9 cellular contexts compared by ENCODE assay signal in genomic region chr19:48629599-48630288, GRCh38. TPM values are rescaled to one million over a fixed set of nuclear protein-coding genes. Genes with fewer than 3 reads are reported as not detected.
DNase-seq lines count a peak whose midpoint lies in the region; FAIRE-seq and TF ChIP-seq lines count a peak whose summit lies in the region.
"Had no signal": no experiment of that assay in that cellular context is flagged by ENCODE, and none has a peak within 500 bp of the region (broad histone marks: within the 10 kb centered on the region; RNA-seq: fewer than 3 reads in every experiment).

No MANE protein-coding gene starts in this region.

- peaks cover 8% of the 10 kb centered on the region for H3K79me2 ChIP-seq in astrocyte (ENCODE audit: insufficient read depth, low read length)

- H4K20me1 ChIP-seq in astrocyte (ENCODE audit: insufficient read depth, low read length) = peaks cover 4% of the 10 kb centered on the region

- peak overlapping the region; percentile 11 for H3K4me3 ChIP-seq in astrocyte (ENCODE audit: insufficient read depth, low read depth, low read length)
- no peak overlapping the region for H3K4me3 ChIP-seq in CD4-positive, alpha-beta memory T cell (ENCODE audit: low read length in 2 of 2)

- H3K4me3 Mint-ChIP-seq in astrocyte (ENCODE audit: unreplicated experiment) = peak overlapping the region; percentile 34
- H3K4me3 Mint-ChIP-seq in CD4-positive, alpha-beta memory T cell = no peak overlapping the region

- CTCF ChIA-PET in CD4-positive, alpha-beta memory T cell (lab: Charles Lee; ENCODE audit: partially characterized antibody) = no interaction called here

- DNase-seq in DMS 273 (lab: John Stamatoyannopoulos, UW; ENCODE audit: unreplicated experiment) (peak; percentile 58), DMS 273 treated with DMSO at 0.1 percent for 48 hours (lab: John Stamatoyannopoulos, UW) (no peak), astrocyte (ENCODE audit: low read depth) (peak; percentile 64), iPS-NIHi7 (ENCODE audit: extremely low spot score) (peak; percentile 86), superior temporal gyrus (ENCODE audit: extremely low spot score) (peak; percentile 33), MV-4-11 (lab: John Stamatoyannopoulos, UW) (no peak)
- DNase-seq in CD4-positive, alpha-beta memory T cell = no peak
- no peak for DNase-seq in stimulated activated naive CD4-positive, alpha-beta T cell treated with Interleukin-2 at 50 U/mL for 16 hours (lab: John Stamatoyannopoulos, UW)
- DNase-seq: 8988T had no signal

- H3K36me3 Mint-ChIP-seq in astrocyte (ENCODE audit: low read depth, unreplicated experiment) = peaks cover 5% of the 10 kb centered on the region
- H3K36me3 Mint-ChIP-seq in CD4-positive, alpha-beta memory T cell = peaks cover 14 to 42% of the 10 kb centered on the region in 2 donors

- no peaks in the 10 kb centered on the region for H3K27me3 ChIP-seq in astrocyte (ENCODE audit: insufficient read depth, low read length)
- no peaks in the 10 kb centered on the region for H3K27me3 ChIP-seq in CD4-positive, alpha-beta memory T cell (ENCODE audit: insufficient read depth, low read length)

- no peaks in the 10 kb centered on the region for H3K9me3 Mint-ChIP-seq in astrocyte (ENCODE audit: unreplicated experiment)
- no peaks in the 10 kb centered on the region for H3K9me3 Mint-ChIP-seq in CD4-positive, alpha-beta memory T cell

- H3K9ac ChIP-seq in astrocyte (ENCODE audit: low read length) = peak overlapping the region; percentile 40

- POLR2A ChIA-PET in CD4-positive, alpha-beta memory T cell (lab: Charles Lee; ENCODE audit: partially characterized antibody) = interaction anchor here (1.1 to 6.4 kb wide), 5 partner anchors 7 to 15 kb away, joined by 4 to 76 read pairs (median 29); partner anchors contain the start of genes CA11, DBP, FAM83E and RPL18

- no peak for TF ChIP-seq CTCF in astrocyte (IDR thresholded peaks at IDR 0.05; ENCODE audit: insufficient read depth, low read depth, low read length)

- H3K4me1 Mint-ChIP-seq in astrocyte (ENCODE audit: low read depth, unreplicated experiment) = no peaks in the 10 kb centered on the region
- peaks cover 8 to 44% (median 21%) of the 10 kb centered on the region in 4 donors for H3K4me1 Mint-ChIP-seq in CD4-positive, alpha-beta memory T cell

- H3K4me1 ChIP-seq in astrocyte (ENCODE audit: insufficient read depth, low read length) = peaks cover 22% of the 10 kb centered on the region
- H3K4me1 ChIP-seq in CD4-positive, alpha-beta memory T cell (ENCODE audit: insufficient read depth, low read length) = peaks cover 23% of the 10 kb centered on the region

- H3K27ac Mint-ChIP-seq in astrocyte (ENCODE audit: unreplicated experiment) = no peak overlapping the region
- H3K27ac Mint-ChIP-seq in CD4-positive, alpha-beta memory T cell = peak overlapping the region in 1 of 7 donors; percentile 59

- H3K27ac ChIP-seq in astrocyte (ENCODE audit: low read depth, low read length) = no peak overlapping the region
- H3K27ac ChIP-seq in CD4-positive, alpha-beta memory T cell (ENCODE audit: low read depth, low read length) = no peak overlapping the region

- peak overlapping the region; percentile 74 for H3K4me2 ChIP-seq in astrocyte (ENCODE audit: low read length)

- intact Hi-C loops in CD4-positive, alpha-beta memory T cell (cut with micrococcal nuclease) = no loop called here

- peak overlapping the region; percentile 40 for H2AFZ ChIP-seq in astrocyte (ENCODE audit: low read depth, low read length)

- FAIRE-seq in astrocyte (lab: Jason Lieb, UNC) = no peak

- H3K27me3 Mint-ChIP-seq in astrocyte (ENCODE audit: low read depth, unreplicated experiment) = no peaks in the 10 kb centered on the region
- no peaks in the 10 kb centered on the region for H3K27me3 Mint-ChIP-seq in CD4-positive, alpha-beta memory T cell

- H3K36me3 ChIP-seq in astrocyte (ENCODE audit: insufficient read depth, low read length) = no peaks in the 10 kb centered on the region
- H3K36me3 ChIP-seq in CD4-positive, alpha-beta memory T cell (ENCODE audit: insufficient read depth, low read length) = peaks cover 35% of the 10 kb centered on the region

- H3K9me3 ChIP-seq in astrocyte (ENCODE audit: insufficient read depth, low read depth, low read length) = no peaks in the 10 kb centered on the region
- no peaks in the 10 kb centered on the region for H3K9me3 ChIP-seq in CD4-positive, alpha-beta memory T cell (ENCODE audit: control insufficient read depth in 1 of 2, low read length in 2 of 2)

RNA-seq across cellular contexts. Expression of gene DBP, which starts 7.4 kb away (rescaled TPM):
- 1.2 and 1.5 TPM in 2 replicates for total RNA-seq in astrocyte
- total RNA-seq in CD4-positive, alpha-beta memory T cell = 10 to 100 TPM; 62.6 to 69.5 TPM
- polyA plus RNA-seq in CD4-positive, alpha-beta memory T cell = 100 to 1,000 TPM in 1 of 2 donors, 10 to 100 TPM in 1; 37.4 to 113 TPM

RNA-seq across cellular contexts. Expression of gene SPHK2, which starts 10.4 kb away (rescaled TPM):
- total RNA-seq in astrocyte = 25.4 and 29.4 TPM in 2 replicates
- 10 to 100 TPM; 25.0 to 29.1 TPM for total RNA-seq in CD4-positive, alpha-beta memory T cell
- polyA plus RNA-seq in CD4-positive, alpha-beta memory T cell = 1 to 10 TPM; 6.0 to 8.4 TPM

RNA-seq across cellular contexts. Expression of gene RPL18, which starts 10.8 kb away (rescaled TPM):
- 1,046 and 1,102 TPM in 2 replicates for total RNA-seq in astrocyte
- total RNA-seq in CD4-positive, alpha-beta memory T cell = 1,000 to 10,000 TPM; 2,357 to 2,448 TPM
- 1,000 to 10,000 TPM; 2,084 to 2,180 TPM for polyA plus RNA-seq in CD4-positive, alpha-beta memory T cell

RNA-seq across cellular contexts. Expression of gene FAM83E, which starts 14.9 kb away (rescaled TPM):
- total RNA-seq in astrocyte = 1.3 and 1.7 TPM in 2 replicates
- total RNA-seq in CD4-positive, alpha-beta memory T cell = 1 to 10 TPM; 4.3 to 5.3 TPM
- polyA plus RNA-seq in CD4-positive, alpha-beta memory T cell = not detected

RNA-seq across cellular contexts. Expression of gene CA11, which starts 16.2 kb away (rescaled TPM):
- 9.5 and 9.8 TPM in 2 replicates for total RNA-seq in astrocyte
- total RNA-seq in CD4-positive, alpha-beta memory T cell = 10 to 100 TPM; 13.7 to 15.4 TPM
- 1 to 10 TPM; 5.0 to 9.4 TPM for polyA plus RNA-seq in CD4-positive, alpha-beta memory T cell

Comparison
In these comparisons a context has a peak if more than half of its experiments do, and no peak if none do; other contexts are left out.
1. DNase-seq: peak in DMS 273 (single experiment), astrocyte (single experiment), iPS-NIHi7 (single experiment) and superior temporal gyrus (single experiment); none in DMS 273 treated with DMSO at 0.1 percent for 48 hours (single experiment), CD4-positive, alpha-beta memory T cell (0 of 5), MV-4-11 (single experiment) and stimulated activated naive CD4-positive, alpha-beta T cell treated with Interleukin-2 at 50 U/mL for 16 hours (single experiment).
2. RNA of gene DBP, which starts 7.4 kb away (total RNA-seq): 62.6 to 69.5 TPM in CD4-positive, alpha-beta memory T cell; 1.2 to 1.5 TPM in astrocyte; every median in the first group is over 10 times any median in the second.